8 cellular contexts compared by ENCODE assay signal in genomic region chr7:248732-249435, GRCh38. TPM values are rescaled to one million over a fixed set of nuclear protein-coding genes. Genes with fewer than 3 reads are reported as not detected.
"Had no signal": no experiment of that assay in that cellular context is flagged by ENCODE, and none has a peak within 500 bp of the region (broad histone marks: within the 10 kb centered on the region; RNA-seq: fewer than 3 reads in every experiment).

No MANE protein-coding gene starts in this region.

- FAIRE-seq: H1, H54, HTR-8/SVneo had no signal

- DNase-seq: H9, HCEC 1CT had no signal

- H2AFZ ChIP-seq: GM23338 had no signal

- ATAC-seq: GM23338 had no signal

- H3K4me2 ChIP-seq: GM23338 had no signal

- H3K4me3 ChIP-seq: GM23338 had no signal

RNA-seq across cellular contexts. Expression of gene FOXL3, which starts 41.1 kb away (rescaled TPM):
- total RNA-seq: GM23338, H1, H9, HT-29 had no signal
- polyA plus RNA-seq: GM23338, H1, IgD-negative memory B cell had no signal

RNA-seq across cellular contexts. Expression of gene FAM20C, which starts 56.5 kb away (rescaled TPM):
- total RNA-seq: HT-29 had no signal
- polyA plus RNA-seq: IgD-negative memory B cell had no signal
